Comparison of ENCODE assay signal across 8 cellular contexts in the genomic region with DNA sequence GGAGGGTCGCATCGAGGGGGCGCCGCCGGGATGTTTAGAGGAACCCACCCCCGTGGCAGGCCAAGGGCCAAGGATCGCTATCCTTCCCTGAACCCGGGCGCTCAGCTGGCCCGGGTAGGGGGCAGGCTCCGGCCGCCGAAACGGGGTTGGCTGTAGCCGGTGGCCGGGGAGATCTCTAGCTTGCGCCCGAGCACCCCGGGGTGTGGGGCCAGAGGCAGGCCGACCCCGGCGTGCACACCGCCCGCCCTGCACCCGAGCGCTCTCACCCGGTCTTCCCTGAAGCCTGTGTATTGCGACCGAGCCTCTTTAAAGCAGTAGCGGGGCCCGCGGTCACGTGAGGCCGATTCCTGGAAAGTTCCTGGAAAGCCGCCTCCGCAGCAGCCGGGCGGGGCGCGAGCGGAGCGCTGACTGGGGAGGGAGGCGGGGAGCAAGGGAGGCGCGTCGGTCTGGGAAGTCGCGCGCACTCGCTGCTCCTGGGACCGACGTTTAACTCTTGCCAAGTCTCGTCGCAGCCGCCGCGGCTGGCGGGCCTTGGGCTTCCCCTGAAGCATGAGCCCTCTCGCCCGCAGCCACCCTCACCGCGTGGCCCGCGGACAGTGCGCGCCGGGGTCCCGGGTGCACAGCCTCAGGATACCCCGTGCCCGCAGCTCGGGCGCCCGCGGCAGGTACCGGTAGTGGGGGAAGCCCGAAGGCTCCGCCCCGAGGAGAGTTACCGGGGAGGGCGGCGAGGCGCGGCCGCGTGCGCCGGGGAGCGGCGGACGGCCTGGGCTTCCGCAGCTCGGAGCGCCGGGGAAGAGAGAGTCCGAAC. TPM values are rescaled to one million over a fixed set of nuclear protein-coding genes. Genes with fewer than 3 reads are reported as not detected.
DNase-seq lines count a peak whose midpoint lies in the region; ATAC-seq, FAIRE-seq and TF ChIP-seq lines count a peak whose summit lies in the region.

No MANE protein-coding gene starts in this region.

- DNase-seq in DMS114 treated with DMSO at 0.1 percent for 48 hours (lab: John Stamatoyannopoulos, UW; ENCODE audit: unreplicated experiment) (peak; percentile 82), RCC 7860 (ENCODE audit: low spot score) (peak; percentile 71), fibroblast of peridontal ligament (ENCODE audit: extremely low read depth) (peak; percentile 92), natural killer cell (peak; percentile 68)
- DNase-seq in activated T-helper 2 cell treated with anti-CD3 and anti-CD28 coated beads, Interferon-gamma antibody, Interleukin-2, Interleukin-4, amounts not matched to agents 10 μg/mL and 5 μg/mL and 100 μg/mL, durations not matched to agents 14 hours and 24 hours and 36 hours (ENCODE audit: low spot score), result peak; percentile 89
- DNase-seq in stimulated activated naive CD4-positive, alpha-beta T cell (lab: John Stamatoyannopoulos, UW), result peak; percentile 70 to 83 (median 78)

- peaks cover 17% of the 10 kb centered on the region for H3K4me1 Mint-ChIP-seq in activated T-helper 2 cell treated with anti-CD3 and anti-CD28 coated beads, Interferon-gamma antibody, Interleukin-2, Interleukin-4, amounts not matched to agents 10 μg/mL and 5 μg/mL and 100 μg/mL, durations not matched to agents 14 hours and 24 hours and 36 hours (ENCODE audit: low read depth)
- peaks cover 39 to 46% of the 10 kb centered on the region in 2 donors for H3K4me1 Mint-ChIP-seq in natural killer cell

- H3K27ac Mint-ChIP-seq in activated T-helper 2 cell treated with anti-CD3 and anti-CD28 coated beads, Interferon-gamma antibody, Interleukin-2, Interleukin-4, amounts not matched to agents 10 μg/mL and 5 μg/mL and 100 μg/mL, durations not matched to agents 14 hours and 24 hours and 36 hours, result peak overlapping the region; percentile 83
- H3K27ac Mint-ChIP-seq in natural killer cell, result peak overlapping the region; percentile 86 to 89

- peaks cover 14% of the 10 kb centered on the region for H3K4me1 ChIP-seq in HUES64 (ENCODE audit: insufficient read depth, low read length)

- peak; percentile 42 for ATAC-seq in GM21447 (IDR thresholded peaks at IDR 0.05; ENCODE audit: unreplicated experiment)
- ATAC-seq in natural killer cell, result peak; percentile 55 to 71 (median 66)

- no peaks in the 10 kb centered on the region for H3K9me3 Mint-ChIP-seq in activated T-helper 2 cell treated with anti-CD3 and anti-CD28 coated beads, Interferon-gamma antibody, Interleukin-2, Interleukin-4, amounts not matched to agents 10 μg/mL and 5 μg/mL and 100 μg/mL, durations not matched to agents 14 hours and 24 hours and 36 hours
- H3K9me3 Mint-ChIP-seq in natural killer cell, result no peaks in the 10 kb centered on the region

- FAIRE-seq in RCC 7860 (lab: Jason Lieb, UNC), result no peak

- peak overlapping the region; percentile 83 for H3K9ac ChIP-seq in HUES64 (ENCODE audit: low read depth, low read length)

- under 1% methylated on average over 95 of the region's 95 CpGs for WGBS in HUES64

- intact Hi-C loops in activated T-helper 2 cell treated with anti-CD3 and anti-CD28 coated beads, Interferon-gamma antibody, Interleukin-2, Interleukin-4, amounts not matched to agents 10 μg/mL and 5 μg/mL and 100 μg/mL, durations not matched to agents 14 hours and 24 hours and 36 hours (cut with micrococcal nuclease), result loop anchor here (1.0 to 10.0 kb wide), 14 partner anchors 21 to 1977 kb away; partner anchors contain the start of genes CRADD, FGD6, MRPL42 and UBE2N
- intact Hi-C loops in natural killer cell (cut with micrococcal nuclease), result loop anchor here (1.0 to 5.0 kb wide), 3 partner anchors 107 to 643 kb away; partner anchors contain the start of genes CRADD and EEA1

- peak overlapping the region; percentile 77 for H3K4me3 ChIP-seq in HUES64 (ENCODE audit: low read length)

- peaks cover 17% of the 10 kb centered on the region for H3K36me3 ChIP-seq in HUES64 (ENCODE audit: insufficient read depth, low read length)

- H3K4me3 Mint-ChIP-seq in activated T-helper 2 cell treated with anti-CD3 and anti-CD28 coated beads, Interferon-gamma antibody, Interleukin-2, Interleukin-4, amounts not matched to agents 10 μg/mL and 5 μg/mL and 100 μg/mL, durations not matched to agents 14 hours and 24 hours and 36 hours (ENCODE audit: low read depth), result peak overlapping the region; percentile 83
- peak overlapping the region; percentile 95 for H3K4me3 Mint-ChIP-seq in natural killer cell

- H3K9me3 ChIP-seq in HUES64 (ENCODE audit: insufficient read depth, low read depth, low read length), result no peaks in the 10 kb centered on the region

- H3K27me3 ChIP-seq in HUES64 (ENCODE audit: insufficient read depth, low read length), result peaks cover 39% of the 10 kb centered on the region

- no peak for TF ChIP-seq CTCF in natural killer cell (IDR thresholded peaks at IDR 0.05)

- H3K27me3 Mint-ChIP-seq in activated T-helper 2 cell treated with anti-CD3 and anti-CD28 coated beads, Interferon-gamma antibody, Interleukin-2, Interleukin-4, amounts not matched to agents 10 μg/mL and 5 μg/mL and 100 μg/mL, durations not matched to agents 14 hours and 24 hours and 36 hours (ENCODE audit: low read depth), result peaks cover 20% of the 10 kb centered on the region
- H3K27me3 Mint-ChIP-seq in natural killer cell (ENCODE audit: low read depth in 2 of 2), result peaks cover 0 to 4% of the 10 kb centered on the region in 2 donors

- H3K36me3 Mint-ChIP-seq in activated T-helper 2 cell treated with anti-CD3 and anti-CD28 coated beads, Interferon-gamma antibody, Interleukin-2, Interleukin-4, amounts not matched to agents 10 μg/mL and 5 μg/mL and 100 μg/mL, durations not matched to agents 14 hours and 24 hours and 36 hours (ENCODE audit: low read depth), result peaks cover 42% of the 10 kb centered on the region
- no peaks in the 10 kb centered on the region for H3K36me3 Mint-ChIP-seq in natural killer cell

- peak overlapping the region; percentile 95; the same call in 1 of the 2 replicates for H3K27ac ChIP-seq in HUES64 (ENCODE audit: low read depth, low read length)

RNA-seq across cellular contexts. Expression of gene SOCS2, which starts 1.7 kb away (rescaled TPM):
- 38.3 TPM for polyA plus RNA-seq in HUES64 (2013, experiment 1 of 2)
- 33.7 TPM for polyA plus RNA-seq in HUES64 (2013, experiment 2 of 2)
- 34.9 and 37.3 TPM in 2 replicates for total RNA-seq in activated T-helper 2 cell treated with anti-CD3 and anti-CD28 coated beads, Interferon-gamma antibody, Interleukin-2, Interleukin-4, amounts not matched to agents 10 μg/mL and 5 μg/mL and 100 μg/mL, durations not matched to agents 14 hours and 24 hours and 36 hours
- 100 to 1,000 TPM in 1 of 3 donors, 10 to 100 TPM in 2; 13.9 to 110 (median 26.7) TPM for total RNA-seq in natural killer cell

Comparison
In these comparisons a context has a peak if more than half of its experiments do, and no peak if none do; other contexts are left out.
1. Peak in every context shown above with its lines: DNase-seq, ATAC-seq, H3K4me3 ChIP-seq and H3K27ac ChIP-seq.